ENCODE assay signal across 20 cellular contexts in the genomic region with DNA sequence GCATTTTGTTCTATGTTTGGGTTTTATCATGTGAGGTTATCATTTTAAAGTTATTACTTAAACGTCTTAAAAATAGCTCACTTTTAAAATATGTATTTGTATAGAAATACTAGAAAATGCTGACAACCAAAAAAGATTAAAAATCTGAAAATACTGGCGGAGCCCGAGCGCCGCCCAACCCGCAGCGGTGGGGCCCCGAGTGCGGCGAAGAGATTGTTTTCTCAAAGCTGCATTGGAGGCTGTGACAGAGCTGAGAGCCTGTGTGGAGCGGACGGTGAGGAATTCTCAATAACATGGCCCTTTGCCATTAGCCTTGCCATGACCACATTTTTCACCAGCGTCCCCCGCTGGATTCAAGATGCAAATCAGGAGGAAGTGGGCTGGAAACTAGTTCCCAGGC.
DNase-seq lines count a peak whose midpoint lies in the region; ATAC-seq and TF ChIP-seq lines count a peak whose summit lies in the region.
"Had no signal": no experiment of that assay in that cellular context is flagged by ENCODE, and none has a peak within 500 bp of the region (broad histone marks: within the 10 kb centered on the region; RNA-seq: fewer than 3 reads in every experiment).

No MANE protein-coding gene starts in this region.

- H3K27me3 Mint-ChIP-seq in endodermal cell (ENCODE audit: insufficient read depth) (no peaks in the 10 kb centered on the region), nephron progenitor cell (ENCODE audit: low read depth, poor library complexity) (no peaks in the 10 kb centered on the region)
- H3K27me3 Mint-ChIP-seq: B cell had no signal

- H3K36me3 ChIP-seq in endodermal cell (ENCODE audit: control insufficient read depth, insufficient read depth, low read length): no peaks in the 10 kb centered on the region
- H3K36me3 ChIP-seq in spleen: no peaks in the 10 kb centered on the region
- H3K36me3 ChIP-seq: BLaER1 treated with 17β-estradiol and CSF1 and Interleukin-3, amounts not matched to agents 10 nM and 100 nM had no signal

- TF ChIP-seq CTCF in endodermal cell (conservative IDR thresholded peaks at IDR 0.05) (no peak), spleen (IDR thresholded peaks at IDR 0.05 in 8 of 11, conservative IDR thresholded peaks at IDR 0.05 in 3 of 11) (no peak), nephron progenitor cell (IDR thresholded peaks at IDR 0.05) (no peak)

- intact Hi-C loops in Right ventricle myocardium inferior (cut with DNase I) (no loop called here), cardiac septum (cut with DNase I) (no loop called here), spleen (cut with DNase I; ENCODE audit: low total_unique reads) (no loop called here)

- H3K4me1 Mint-ChIP-seq in endodermal cell: no peaks in the 10 kb centered on the region
- no peaks in the 10 kb centered on the region for H3K4me1 Mint-ChIP-seq in nephron progenitor cell
- H3K4me1 Mint-ChIP-seq: B cell had no signal

- no peak for TF ChIP-seq POLR2A in spleen (IDR thresholded peaks at IDR 0.05)

- H3K4me3 ChIP-seq in endodermal cell (ENCODE audit: low read length) (no peak overlapping the region), spleen (no peak overlapping the region)
- H3K4me3 ChIP-seq: A549; BLaER1 treated with 17β-estradiol and CSF1 and Interleukin-3, amounts not matched to agents 10 nM and 100 nM; GM12878 had no signal

- H3K9me3 Mint-ChIP-seq in endodermal cell: no peaks in the 10 kb centered on the region
- no peaks in the 10 kb centered on the region for H3K9me3 Mint-ChIP-seq in nephron progenitor cell
- H3K9me3 Mint-ChIP-seq: CD4-positive, alpha-beta T cell had no signal

- H3K4me1 ChIP-seq in endodermal cell (ENCODE audit: control insufficient read depth, insufficient read depth, low read length) (no peaks in the 10 kb centered on the region), spleen (no peaks in the 10 kb centered on the region)
- H3K4me1 ChIP-seq: A549, Caco-2 had no signal

- no peak overlapping the region for H3K9ac ChIP-seq in endodermal cell (ENCODE audit: extremely low read depth, low read length, poor library complexity, severe bottlenecking)
- H3K9ac ChIP-seq: BLaER1 treated with 17β-estradiol and CSF1 and Interleukin-3, amounts not matched to agents 10 nM and 100 nM had no signal

- no peak overlapping the region for H3K27ac Mint-ChIP-seq in endodermal cell
- H3K27ac Mint-ChIP-seq in nephron progenitor cell: no peak overlapping the region
- H3K27ac Mint-ChIP-seq: B cell; CD4-positive, alpha-beta T cell; CD8-positive, alpha-beta T cell had no signal

- 93 to 98% methylated on average over 11 to 13 of the region's 14 CpGs for WGBS in endodermal cell (ENCODE audit: insufficient coverage in 1 of 2, insufficient read length in 1 of 2), 2 experiments
- 90 to 96% (median 93%) methylated on average over 14 of the region's 14 CpGs for WGBS in spleen, 5 donors

- ATAC-seq in Right ventricle myocardium inferior: no peak
- ATAC-seq in HG02885 (IDR thresholded peaks at IDR 0.05; ENCODE audit: poor library complexity, unreplicated experiment): no peak
- no peak for ATAC-seq in activated CD4-positive, CD25-positive, alpha-beta regulatory T cell treated with anti-CD3 and anti-CD28 coated beads, Interleukin-2, amount 50 U/mL, for 24 hours
- ATAC-seq: A549; CD8-positive, alpha-beta T cell; GM12878 had no signal

- no peak overlapping the region for H3K27ac ChIP-seq in endodermal cell (ENCODE audit: low read depth, low read length)
- no peak overlapping the region for H3K27ac ChIP-seq in spleen
- H3K27ac ChIP-seq: 22Rv1; A549; BLaER1 treated with 17β-estradiol and CSF1 and Interleukin-3, amounts not matched to agents 10 nM and 100 nM; C4-2B had no signal

- DNase-seq in Right ventricle myocardium inferior (ENCODE audit: missing footprints) (peak; percentile 59), cardiac septum (ENCODE audit: low spot score) (no peak), endodermal cell (peak; percentile 48), spleen (peak; percentile 64), nephron progenitor cell (no peak)
- DNase-seq: AML-193; Caco-2; Calu3; CD4-positive, alpha-beta T cell; CD8-positive, alpha-beta T cell; DMS79 treated with DMSO at 0.1 percent for 48 hours; GF-D8 had no signal

- H3K4me3 Mint-ChIP-seq in endodermal cell (no peak overlapping the region), nephron progenitor cell (no peak overlapping the region)
- H3K4me3 Mint-ChIP-seq: B cell; CD4-positive, alpha-beta T cell; CD8-positive, alpha-beta T cell had no signal

- H3K36me3 Mint-ChIP-seq in endodermal cell (ENCODE audit: low read depth): no peaks in the 10 kb centered on the region
- H3K36me3 Mint-ChIP-seq in nephron progenitor cell (ENCODE audit: low read depth): no peaks in the 10 kb centered on the region
- H3K36me3 Mint-ChIP-seq: CD8-positive, alpha-beta T cell had no signal

- H3K9me3 ChIP-seq in endodermal cell (ENCODE audit: control insufficient read depth, low read length) (no peaks in the 10 kb centered on the region), spleen (peaks cover 0 to 15% (median 0%) of the 10 kb centered on the region in 8 donors)
- H3K9me3 ChIP-seq: A549, Caco-2 had no signal

- H3K27me3 ChIP-seq in endodermal cell (ENCODE audit: control insufficient read depth, insufficient read depth, low read length, poor library complexity, severe bottlenecking): no peaks in the 10 kb centered on the region
- H3K27me3 ChIP-seq in spleen (replicated peaks in 1 of 7): no peaks in the 10 kb centered on the region
- H3K27me3 ChIP-seq: BLaER1 treated with 17β-estradiol and CSF1 and Interleukin-3, amounts not matched to agents 10 nM and 100 nM had no signal

Comparison
In these comparisons a context has a peak if more than half of its experiments do, and no peak if none do; other contexts are left out.
1. DNase-seq: peak in Right ventricle myocardium inferior (single experiment), endodermal cell (single experiment) and spleen (single experiment); none in cardiac septum (single experiment) and nephron progenitor cell (single experiment).